Comparison of ENCODE assay signal across 7 cellular contexts in the genomic region with DNA sequence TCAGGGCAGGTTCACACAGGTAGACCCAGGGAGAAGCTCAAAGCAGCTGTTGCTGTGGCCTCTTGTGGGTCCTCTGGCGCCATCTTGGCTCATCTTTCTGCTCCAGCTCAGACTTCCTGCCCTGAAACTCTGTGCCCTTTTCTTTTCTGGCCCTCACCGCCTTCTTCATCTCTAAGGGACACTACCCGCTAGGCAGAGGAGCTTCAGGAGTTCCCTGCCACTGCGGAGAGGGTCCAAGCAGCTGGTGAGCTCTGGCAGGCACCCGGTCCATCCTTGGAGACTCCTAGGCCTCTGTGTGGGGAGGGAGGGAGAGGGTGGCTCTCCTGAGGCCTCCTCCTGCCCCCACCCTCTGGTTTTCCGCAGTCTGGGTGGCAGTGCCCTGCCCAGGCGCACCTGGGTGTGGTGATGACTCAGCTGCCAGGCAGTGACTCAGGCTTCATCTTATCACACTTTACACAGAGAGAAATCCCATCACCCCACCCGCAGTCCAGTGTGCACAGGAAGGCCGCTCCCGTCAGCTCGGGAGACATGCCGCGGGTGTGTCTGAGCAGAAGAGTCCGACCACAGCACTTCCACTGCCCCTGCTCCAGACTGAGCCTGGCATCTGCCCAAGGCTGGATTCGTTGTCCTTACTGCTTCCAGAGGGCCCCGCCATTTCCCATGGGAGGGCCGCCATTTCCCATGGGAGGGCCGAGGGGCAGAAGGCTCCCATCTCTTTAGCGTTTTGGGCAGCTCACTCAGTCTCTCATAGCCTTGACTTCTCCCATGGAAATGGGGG. TPM values are rescaled to one million over a fixed set of nuclear protein-coding genes. Genes with fewer than 3 reads are reported as not detected.
DNase-seq lines count a peak whose midpoint lies in the region; ATAC-seq and TF ChIP-seq lines count a peak whose summit lies in the region.

No MANE protein-coding gene starts in this region.

- peak overlapping the region; percentile 65 to 68 for H3K4me3 ChIP-seq in neutrophil (ENCODE audit: low read depth in 1 of 2, low read length in 1 of 2)
- H3K4me3 ChIP-seq in neural progenitor cell, result no peak overlapping the region

- H3F3A ChIP-seq in neural progenitor cell (ENCODE audit: low read depth), result peaks cover 10% of the 10 kb centered on the region

- H3K27me3 ChIP-seq in neutrophil (no peaks in the 10 kb centered on the region), neural progenitor cell (no peaks in the 10 kb centered on the region)

- peaks cover under 1% of the 10 kb centered on the region for H4K20me1 ChIP-seq in neural progenitor cell (ENCODE audit: low read depth)

- peaks cover 49 to 60% of the 10 kb centered on the region in 2 experiments for H3K4me1 ChIP-seq in neutrophil (ENCODE audit: control insufficient read depth in 1 of 2, insufficient read depth in 1 of 2, low read depth in 1 of 2, low read length in 1 of 2)
- no peaks in the 10 kb centered on the region for H3K4me1 ChIP-seq in neural progenitor cell

- H3K36me3 ChIP-seq in neutrophil, result peaks cover 8% of the 10 kb centered on the region
- no peaks in the 10 kb centered on the region for H3K36me3 ChIP-seq in neural progenitor cell

- DNase-seq in activated CD4-positive, alpha-beta T cell treated with anti-CD3 and anti-CD28 coated beads for 24 hours (ENCODE audit: low read depth in 2 of 2), result peak; percentile 41 to 45
- DNase-seq in effector memory CD8-positive, alpha-beta T cell, result no peak
- DNase-seq in ureter (ENCODE audit: low spot score) (peak; percentile 87), neural progenitor cell (ENCODE audit: low spot score) (no peak), NCI-H2227 treated with DMSO at 0.1 percent for 48 hours (lab: John Stamatoyannopoulos, UW) (no peak)

- H3K36me3 Mint-ChIP-seq in effector memory CD8-positive, alpha-beta T cell (ENCODE audit: insufficient read depth), result peaks cover 7% of the 10 kb centered on the region
- peaks cover 10% of the 10 kb centered on the region for H3K36me3 Mint-ChIP-seq in neural progenitor cell

- H3K4me1 Mint-ChIP-seq in effector memory CD8-positive, alpha-beta T cell (ENCODE audit: low read depth in 2 of 2), result peaks cover 25 to 29% of the 10 kb centered on the region in 2 donors
- H3K4me1 Mint-ChIP-seq in neural progenitor cell, result no peaks in the 10 kb centered on the region

- TF ChIP-seq CTCF in neutrophil (IDR thresholded peaks at IDR 0.05) (no peak), neural progenitor cell (IDR thresholded peaks at IDR 0.05) (no peak)

- no peak overlapping the region for H2AFZ ChIP-seq in neural progenitor cell (replicated peaks)

- H3K27ac Mint-ChIP-seq in effector memory CD8-positive, alpha-beta T cell, result peak overlapping the region in 1 of 2 donors; percentile 84
- H3K27ac Mint-ChIP-seq in neural progenitor cell, result no peak overlapping the region

- 0 out of 2 replicates have a peak, but pooled peaks have one; percentile 15 for TF ChIP-seq RAD21 in Ishikawa (IDR thresholded peaks at IDR 0.05; ENCODE audit: low read depth)

- no peaks in the 10 kb centered on the region for H3K9me3 Mint-ChIP-seq in effector memory CD8-positive, alpha-beta T cell
- no peaks in the 10 kb centered on the region for H3K9me3 Mint-ChIP-seq in neural progenitor cell

- TF ChIP-seq EP300 in Ishikawa (IDR thresholded peaks at IDR 0.05; ENCODE audit: borderline replicate concordance), result peak; percentile 60; the same call in 1 of the 2 replicates

- no peaks in the 10 kb centered on the region for H3K9me3 ChIP-seq in neutrophil
- no peaks in the 10 kb centered on the region for H3K9me3 ChIP-seq in neural progenitor cell (ENCODE audit: low read depth)

- ATAC-seq in effector memory CD8-positive, alpha-beta T cell (replicated peaks), result peak; percentile 77

- no peak overlapping the region for H3K9ac ChIP-seq in neural progenitor cell

- H3K27me3 Mint-ChIP-seq in effector memory CD8-positive, alpha-beta T cell, result no peaks in the 10 kb centered on the region
- H3K27me3 Mint-ChIP-seq in neural progenitor cell (ENCODE audit: insufficient read depth, low read depth), result peaks cover 3% of the 10 kb centered on the region

- H3K79me2 ChIP-seq in neural progenitor cell (ENCODE audit: low read depth), result peaks cover under 1% of the 10 kb centered on the region

- peak overlapping the region in 1 of 2 donors; percentile 49 for H3K4me3 Mint-ChIP-seq in effector memory CD8-positive, alpha-beta T cell
- H3K4me3 Mint-ChIP-seq in neural progenitor cell, result no peak overlapping the region

- H3K4me2 ChIP-seq in neural progenitor cell, result no peak overlapping the region

- H3K27ac ChIP-seq in neutrophil (peak overlapping the region; percentile 98), neural progenitor cell (no peak overlapping the region)

TF ChIP-seq in Ishikawa, 13 proteins besides CTCF, POLR2A, EP300 and RAD21:
- TF ChIP-seq, protein P1, sequence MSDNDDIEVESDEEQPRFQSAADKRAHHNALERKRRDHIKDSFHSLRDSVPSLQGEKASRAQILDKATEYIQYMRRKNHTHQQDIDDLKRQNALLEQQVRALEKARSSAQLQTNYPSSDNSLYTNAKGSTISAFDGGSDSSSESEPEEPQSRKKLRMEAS (IDR thresholded peaks at IDR 0.05), result peak; percentile 35; the same call in 1 of the 2 replicates
- TF ChIP-seq NFIC (IDR thresholded peaks at IDR 0.05) (peak; percentile 12; the same call in 1 of the 2 replicates), FOXM1 (IDR thresholded peaks at IDR 0.05; ENCODE audit: borderline replicate concordance, low read depth) (no peak), TEAD4 (IDR thresholded peaks at IDR 0.05) (peak; percentile 24; the same call in 1 of the 2 replicates), YY1 (IDR thresholded peaks at IDR 0.05; ENCODE audit: low read depth) (peak; percentile 52; the same call in 1 of the 2 replicates), EGR1 (IDR thresholded peaks at IDR 0.05) (no peak), TAF1 (IDR thresholded peaks at IDR 0.05; ENCODE audit: low read depth) (no peak), CREB1 (IDR thresholded peaks at IDR 0.05; ENCODE audit: low read depth) (no peak), CEBPB (IDR thresholded peaks at IDR 0.05) (no peak), TCF12 (IDR thresholded peaks at IDR 0.05; ENCODE audit: low read depth) (peak; percentile 83), ZBTB7A (IDR thresholded peaks at IDR 0.05; ENCODE audit: low read depth) (no peak)
- TF ChIP-seq, protein P2, sequence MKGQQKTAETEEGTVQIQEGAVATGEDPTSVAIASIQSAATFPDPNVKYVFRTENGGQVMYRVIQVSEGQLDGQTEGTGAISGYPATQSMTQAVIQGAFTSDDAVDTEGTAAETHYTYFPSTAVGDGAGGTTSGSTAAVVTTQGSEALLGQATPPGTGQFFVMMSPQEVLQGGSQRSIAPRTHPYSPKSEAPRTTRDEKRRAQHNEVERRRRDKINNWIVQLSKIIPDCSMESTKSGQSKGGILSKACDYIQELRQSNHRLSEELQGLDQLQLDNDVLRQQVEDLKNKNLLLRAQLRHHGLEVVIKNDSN (IDR thresholded peaks at IDR 0.05), result no peak
- TF ChIP-seq, protein P3, sequence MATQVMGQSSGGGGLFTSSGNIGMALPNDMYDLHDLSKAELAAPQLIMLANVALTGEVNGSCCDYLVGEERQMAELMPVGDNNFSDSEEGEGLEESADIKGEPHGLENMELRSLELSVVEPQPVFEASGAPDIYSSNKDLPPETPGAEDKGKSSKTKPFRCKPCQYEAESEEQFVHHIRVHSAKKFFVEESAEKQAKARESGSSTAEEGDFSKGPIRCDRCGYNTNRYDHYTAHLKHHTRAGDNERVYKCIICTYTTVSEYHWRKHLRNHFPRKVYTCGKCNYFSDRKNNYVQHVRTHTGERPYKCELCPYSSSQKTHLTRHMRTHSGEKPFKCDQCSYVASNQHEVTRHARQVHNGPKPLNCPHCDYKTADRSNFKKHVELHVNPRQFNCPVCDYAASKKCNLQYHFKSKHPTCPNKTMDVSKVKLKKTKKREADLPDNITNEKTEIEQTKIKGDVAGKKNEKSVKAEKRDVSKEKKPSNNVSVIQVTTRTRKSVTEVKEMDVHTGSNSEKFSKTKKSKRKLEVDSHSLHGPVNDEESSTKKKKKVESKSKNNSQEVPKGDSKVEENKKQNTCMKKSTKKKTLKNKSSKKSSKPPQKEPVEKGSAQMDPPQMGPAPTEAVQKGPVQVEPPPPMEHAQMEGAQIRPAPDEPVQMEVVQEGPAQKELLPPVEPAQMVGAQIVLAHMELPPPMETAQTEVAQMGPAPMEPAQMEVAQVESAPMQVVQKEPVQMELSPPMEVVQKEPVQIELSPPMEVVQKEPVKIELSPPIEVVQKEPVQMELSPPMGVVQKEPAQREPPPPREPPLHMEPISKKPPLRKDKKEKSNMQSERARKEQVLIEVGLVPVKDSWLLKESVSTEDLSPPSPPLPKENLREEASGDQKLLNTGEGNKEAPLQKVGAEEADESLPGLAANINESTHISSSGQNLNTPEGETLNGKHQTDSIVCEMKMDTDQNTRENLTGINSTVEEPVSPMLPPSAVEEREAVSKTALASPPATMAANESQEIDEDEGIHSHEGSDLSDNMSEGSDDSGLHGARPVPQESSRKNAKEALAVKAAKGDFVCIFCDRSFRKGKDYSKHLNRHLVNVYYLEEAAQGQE (IDR thresholded peaks at IDR 0.05; ENCODE audit: low read depth), result no peak

RNA-seq across cellular contexts. Expression of a gene that starts 7.3 kb away (rescaled TPM):
- 81.6 TPM for total RNA-seq in ureter
- total RNA-seq in neural progenitor cell (ENCODE audit: low replicate concordance), result 45.8 and 117 TPM in 2 replicates

RNA-seq across cellular contexts. Expression of a gene that starts 14.5 kb away (rescaled TPM):
- 13.8 TPM for total RNA-seq in ureter
- total RNA-seq in neural progenitor cell (ENCODE audit: low replicate concordance), result 1.9 and 4.3 TPM in 2 replicates

RNA-seq across cellular contexts. Expression of a gene that starts 30.1 kb away (rescaled TPM):
- 93.9 TPM for total RNA-seq in ureter
- total RNA-seq in neural progenitor cell (ENCODE audit: low replicate concordance), result 236 and 286 TPM in 2 replicates

RNA-seq across cellular contexts. Expression of a gene that starts 36.5 kb away (rescaled TPM):
- total RNA-seq in ureter (77.7 TPM), neural progenitor cell (ENCODE audit: low replicate concordance) (3.4 and 19.9 TPM in 2 replicates)

RNA-seq across cellular contexts. Expression of a gene that starts 58.5 kb away (rescaled TPM):
- total RNA-seq in ureter (326 TPM), neural progenitor cell (ENCODE audit: low replicate concordance) (250 and 372 TPM in 2 replicates)

Comparison
In these comparisons a context has a peak if more than half of its experiments do, and no peak if none do; other contexts are left out.
1. DNase-seq: peak in activated CD4-positive, alpha-beta T cell treated with anti-CD3 and anti-CD28 coated beads for 24 hours (2 of 2) and ureter (single experiment); none in effector memory CD8-positive, alpha-beta T cell (0 of 3), neural progenitor cell (single experiment) and NCI-H2227 treated with DMSO at 0.1 percent for 48 hours (single experiment).